In genomic region chr10:97715259-97715874, GRCh38 we compare ENCODE assay signal across 9 cellular contexts. TPM values are rescaled to one million over a fixed set of nuclear protein-coding genes. Genes with fewer than 3 reads are reported as not detected.
DNase-seq lines count a peak whose midpoint lies in the region; FAIRE-seq and TF ChIP-seq lines count a peak whose summit lies in the region.
"Had no signal": no experiment of that assay in that cellular context is flagged by ENCODE, and none has a peak within 500 bp of the region (broad histone marks: within the 10 kb centered on the region; RNA-seq: fewer than 3 reads in every experiment).

No MANE protein-coding gene starts in this region.

- H4K20me1 ChIP-seq in BLaER1 treated with 17β-estradiol and CSF1 and Interleukin-3, amounts not matched to agents 10 nM and 100 nM, result peaks cover 0 to 51% (median 49%) of the 10 kb centered on the region in 11 experiments; a peak in 18 of 22 replicates
- H4K20me1 ChIP-seq in endothelial cell of umbilical vein (replicated peaks; ENCODE audit: control insufficient read depth, extremely low read depth, insufficient read depth, low read length) (no peaks in the 10 kb centered on the region), osteoblast (ENCODE audit: insufficient read depth, low read length) (peaks cover 34% of the 10 kb centered on the region)

- CTCF ChIA-PET in endothelial cell of umbilical vein (lab: Charles Lee), result interaction anchor here (4.2 to 21.8 kb wide), 3 partner anchors 6 to 13 kb away, joined by 30 to 863 read pairs (median 863); partner anchors contain the start of genes MARVELD1 and ZFYVE27

- H3K79me2 ChIP-seq in endothelial cell of umbilical vein (ENCODE audit: control insufficient read depth, insufficient read depth, low read length) (peaks cover 34% of the 10 kb centered on the region), osteoblast (ENCODE audit: insufficient read depth, low read length) (peaks cover 53% of the 10 kb centered on the region)

- BruUV-seq in endothelial cell of umbilical vein (replicated peaks; lab: Mats Ljungman, UMichigan), result TSS peak; percentile 34

- dilution Hi-C loops in endothelial cell of umbilical vein (cut with MboI; ENCODE audit: extremely low pct_ligation_motif_present, low sequenced_read_pairs), result no loop called here

- no peaks in the 10 kb centered on the region for H3K9me1 ChIP-seq in endothelial cell of umbilical vein (replicated peaks; ENCODE audit: control insufficient read depth, extremely low read depth, insufficient read depth, low read length)

- POLR2A ChIA-PET in endothelial cell of umbilical vein (lab: Charles Lee), result interaction anchor here (1.0 to 1.4 kb wide), 2 partner anchors 12 to 28 kb away, joined by 4 to 5 read pairs; partner anchors contain the start of gene AVPI1

- FAIRE-seq in endothelial cell of umbilical vein (lab: Jason Lieb, UNC) (peak; percentile 74), GM12891 (lab: Jason Lieb, UNC) (no peak)

- TF ChIP-seq CTCF in Peyer's patch (IDR thresholded peaks at IDR 0.05) (no peak), endothelial cell of umbilical vein (IDR thresholded peaks at IDR 0.05; ENCODE audit: extremely low read depth in 1 of 2, insufficient read depth in 1 of 2, low read depth in 1 of 2, low read length in 2 of 2) (no peak), osteoblast (IDR thresholded peaks at IDR 0.05; ENCODE audit: extremely low read depth, low read depth, low read length) (no peak)

- peak overlapping the region; percentile 88 to 100 (median 96) for H3K4me2 ChIP-seq in BLaER1 treated with 17β-estradiol and CSF1 and Interleukin-3, amounts not matched to agents 10 nM and 100 nM
- peak overlapping the region; percentile 81 for H3K4me2 ChIP-seq in endothelial cell of umbilical vein (ENCODE audit: insufficient read depth, low read length)
- H3K4me2 ChIP-seq in osteoblast (ENCODE audit: insufficient read depth, low read length), result peak overlapping the region; percentile 92

- H3K27ac ChIP-seq in BLaER1 treated with 17β-estradiol and CSF1 and Interleukin-3, amounts not matched to agents 10 nM and 100 nM, result peak overlapping the region; percentile 91 to 97 (median 94)
- H3K27ac ChIP-seq in Peyer's patch (peak overlapping the region in 3 of 4 donors; percentile 77 to 92 (median 84)), endothelial cell of umbilical vein (ENCODE audit: insufficient read depth, low read depth, low read length) (peak overlapping the region; percentile 2), osteoblast (ENCODE audit: low read depth, low read length) (peak overlapping the region; percentile 67)

- no peaks in the 10 kb centered on the region for H3K9me3 ChIP-seq in BLaER1 treated with 17β-estradiol and CSF1 and Interleukin-3, amounts not matched to agents 10 nM and 100 nM (replicated peaks in 1 of 11)
- H3K9me3 ChIP-seq in Peyer's patch, result no peaks in the 10 kb centered on the region
- H3K9me3 ChIP-seq in endothelial cell of umbilical vein (replicated peaks; ENCODE audit: control insufficient read depth, insufficient read depth, low read length), result no peaks in the 10 kb centered on the region
- no peaks in the 10 kb centered on the region for H3K9me3 ChIP-seq in osteoblast (ENCODE audit: low read depth, low read length)

- H3K36me3 ChIP-seq in BLaER1 treated with 17β-estradiol and CSF1 and Interleukin-3, amounts not matched to agents 10 nM and 100 nM, result peaks cover 14 to 52% (median 32%) of the 10 kb centered on the region in 11 experiments; a peak in 20 of 22 replicates
- no peaks in the 10 kb centered on the region for H3K36me3 ChIP-seq in Peyer's patch
- H3K36me3 ChIP-seq in endothelial cell of umbilical vein (ENCODE audit: control insufficient read depth in 2 of 2, extremely low read depth in 1 of 2, insufficient read depth in 2 of 2, low read length in 2 of 2), result peaks cover 0 to 16% of the 10 kb centered on the region in 2 experiments
- H3K36me3 ChIP-seq in osteoblast (ENCODE audit: insufficient read depth, low read length), result peaks cover 32% of the 10 kb centered on the region

- peak overlapping the region; percentile 90 to 96 (median 93) for H3K9ac ChIP-seq in BLaER1 treated with 17β-estradiol and CSF1 and Interleukin-3, amounts not matched to agents 10 nM and 100 nM
- H3K9ac ChIP-seq in endothelial cell of umbilical vein (replicated peaks; ENCODE audit: extremely low read depth, insufficient read depth, low read length), result peak overlapping the region; percentile 62

- H3K4me3 ChIP-seq in BLaER1 treated with 17β-estradiol and CSF1 and Interleukin-3, amounts not matched to agents 10 nM and 100 nM, result peak overlapping the region; percentile 59 to 86 (median 80)
- H3K4me3 ChIP-seq in Peyer's patch (peak overlapping the region in 3 of 4 donors; percentile 24 to 59 (median 56)), endothelial cell of umbilical vein (replicated peaks in 1 of 3; ENCODE audit: insufficient read depth in 1 of 3, low read depth in 1 of 3, low read length in 3 of 3) (peak overlapping the region; percentile 14 to 62 (median 28)), osteoblast (ENCODE audit: insufficient read depth, low read length) (peak overlapping the region; percentile 85)

- intact Hi-C loops in endothelial cell of umbilical vein (cut with micrococcal nuclease), result no loop called here

- peaks cover 58 to 71% (median 68%) of the 10 kb centered on the region in 10 experiments for H3K4me1 ChIP-seq in BLaER1 treated with 17β-estradiol and CSF1 and Interleukin-3, amounts not matched to agents 10 nM and 100 nM
- H3K4me1 ChIP-seq in Peyer's patch (peaks cover 0 to 31% (median 10%) of the 10 kb centered on the region in 4 donors), endothelial cell of umbilical vein (ENCODE audit: control insufficient read depth, extremely low read depth, insufficient read depth, low read length) (peaks cover 22% of the 10 kb centered on the region), osteoblast (ENCODE audit: insufficient read depth, low read length) (peaks cover 31% of the 10 kb centered on the region)

- TF ChIP-seq POLR2A in Peyer's patch (IDR thresholded peaks at IDR 0.05) (no peak), endothelial cell of umbilical vein (IDR thresholded peaks at IDR 0.05; ENCODE audit: low read depth, low read length) (no peak), GM12891 (IDR thresholded peaks at IDR 0.05; ENCODE audit: low read depth, low read length) (no peak)

- no peaks in the 10 kb centered on the region for H3K27me3 ChIP-seq in BLaER1 treated with 17β-estradiol and CSF1 and Interleukin-3, amounts not matched to agents 10 nM and 100 nM
- H3K27me3 ChIP-seq in Peyer's patch (no peaks in the 10 kb centered on the region), endothelial cell of umbilical vein (ENCODE audit: control insufficient read depth in 2 of 2, insufficient read depth in 2 of 2, low read length in 2 of 2) (no peaks in the 10 kb centered on the region), osteoblast (ENCODE audit: insufficient read depth, low read length) (no peaks in the 10 kb centered on the region)

- no peak overlapping the region for H2AFZ ChIP-seq in endothelial cell of umbilical vein (ENCODE audit: low read depth, low read length)
- peak overlapping the region; percentile 17 for H2AFZ ChIP-seq in osteoblast (ENCODE audit: low read length)

- DNase-seq in Peyer's patch (peak in 1 of 3 donors; percentile 21), endothelial cell of umbilical vein (ENCODE audit: low read depth, low spot score) (no peak), osteoblast (ENCODE audit: insufficient read length, low spot score, missing footprints) (peak; percentile 78), GF-D8 (lab: John Stamatoyannopoulos, UW) (no peak), GM12891 (ENCODE audit: insufficient read length, low spot score) (no peak), NCI-H1694 (lab: John Stamatoyannopoulos, UW) (no peak)
- no peak for DNase-seq in activated CD8-positive, alpha-beta memory T cell treated with anti-CD3 and anti-CD28 coated beads, Interleukin-2, amount 50 U/mL, for 4 hours

RNA-seq across cellular contexts. Expression of gene MARVELD1, which starts 1.8 kb away (rescaled TPM):
- total RNA-seq in Peyer's patch, result 10 to 100 TPM in 1 of 4 donors, 1 to 10 TPM in 3; 3.5 to 10.3 (median 7.1) TPM
- 69.5 and 78.3 TPM in 2 replicates for total RNA-seq in endothelial cell of umbilical vein
- polyA plus RNA-seq in endothelial cell of umbilical vein, result 67.3 and 72.5 TPM in 2 replicates
- 74.6 and 74.8 TPM in 2 replicates for polyA plus RNA-seq in endothelial cell of umbilical vein (2011; cell fraction: cytosol; rRNA removed)
- 29.7 and 30.0 TPM in 2 replicates for polyA plus RNA-seq in endothelial cell of umbilical vein (2011; cell fraction: nucleus; rRNA removed)
- polyA plus RNA-seq in endothelial cell of umbilical vein (2012), result 82.4 and 98.3 TPM in 2 replicates
- polyA minus RNA-seq in endothelial cell of umbilical vein, result 36.6 and 38.0 TPM in 2 replicates
- 23.0 TPM for polyA minus RNA-seq in endothelial cell of umbilical vein (2011; cell fraction: cytosol; rRNA and poly(A)+ RNA removed)
- polyA minus RNA-seq in endothelial cell of umbilical vein (2011; cell fraction: nucleus; rRNA and poly(A)+ RNA removed), result 16.4 and 17.7 TPM in 2 replicates
- total RNA-seq in osteoblast, result 56.6 and 57.5 TPM in 2 replicates
- 1.5 TPM for polyA plus RNA-seq in GM12891 (2012; ENCODE audit: low read depth, missing spikeins)

RNA-seq across cellular contexts. Expression of gene ZFYVE27, which starts 21.6 kb away (rescaled TPM):
- 100 to 1,000 TPM in 1 of 4 donors, 10 to 100 TPM in 3; 61.1 to 121 (median 89.3) TPM for total RNA-seq in Peyer's patch
- 23.7 and 24.2 TPM in 2 replicates for total RNA-seq in endothelial cell of umbilical vein
- polyA plus RNA-seq in endothelial cell of umbilical vein, result 16.3 and 17.4 TPM in 2 replicates
- 12.2 and 15.0 TPM in 2 replicates for polyA plus RNA-seq in endothelial cell of umbilical vein (2011; cell fraction: cytosol; rRNA removed)
- polyA plus RNA-seq in endothelial cell of umbilical vein (2011; cell fraction: nucleus; rRNA removed), result 82.0 and 82.2 TPM in 2 replicates
- polyA plus RNA-seq in endothelial cell of umbilical vein (2012), result 14.8 and 15.0 TPM in 2 replicates
- 23.1 and 24.9 TPM in 2 replicates for polyA minus RNA-seq in endothelial cell of umbilical vein
- polyA minus RNA-seq in endothelial cell of umbilical vein (2011; cell fraction: cytosol; rRNA and poly(A)+ RNA removed), result 10.0 TPM
- polyA minus RNA-seq in endothelial cell of umbilical vein (2011; cell fraction: nucleus; rRNA and poly(A)+ RNA removed), result 25.1 and 37.1 TPM in 2 replicates
- total RNA-seq in osteoblast, result 16.5 and 19.9 TPM in 2 replicates
- 14.6 TPM for polyA plus RNA-seq in GM12891 (2012; ENCODE audit: low read depth, missing spikeins)

RNA-seq across cellular contexts. Expression of gene AVPI1, which starts 28.3 kb away (rescaled TPM):
- total RNA-seq in Peyer's patch (10 to 100 TPM; 15.7 to 66.5 (median 47.4) TPM), endothelial cell of umbilical vein (2.4 and 3.0 TPM in 2 replicates), osteoblast (101 and 105 TPM in 2 replicates)
- polyA plus RNA-seq in endothelial cell of umbilical vein, result 3.7 and 5.9 TPM in 2 replicates
- 2.8 and 3.7 TPM in 2 replicates for polyA plus RNA-seq in endothelial cell of umbilical vein (2011; cell fraction: cytosol; rRNA removed)
- 1.4 and 1.7 TPM in 2 replicates for polyA plus RNA-seq in endothelial cell of umbilical vein (2011; cell fraction: nucleus; rRNA removed)
- polyA plus RNA-seq in endothelial cell of umbilical vein (2012), result 3.7 and 4.9 TPM in 2 replicates
- 1.7 and 3.5 TPM in 2 replicates for polyA minus RNA-seq in endothelial cell of umbilical vein
- polyA minus RNA-seq in endothelial cell of umbilical vein (2011; cell fraction: cytosol; rRNA and poly(A)+ RNA removed), result 131 TPM
- polyA minus RNA-seq in endothelial cell of umbilical vein (2011; cell fraction: nucleus; rRNA and poly(A)+ RNA removed), result 1.9 and 2.7 TPM in 2 replicates
- polyA plus RNA-seq in GM12891 (2012; ENCODE audit: low read depth, missing spikeins), result 0.77 TPM

RNA-seq across cellular contexts. Expression of gene SFRP5, which starts 56.4 kb away (rescaled TPM):
- total RNA-seq in Peyer's patch, result 10 to 100 TPM in 3 of 4 donors, not detected in 1; 18.0 to 67.3 (median 48.9) TPM
- total RNA-seq in endothelial cell of umbilical vein, result not detected in 2 replicates
- polyA plus RNA-seq in endothelial cell of umbilical vein, result not detected in 2 replicates
- polyA plus RNA-seq in endothelial cell of umbilical vein (2011; cell fraction: cytosol; rRNA removed), result not detected in 2 replicates
- not detected in 2 replicates for polyA plus RNA-seq in endothelial cell of umbilical vein (2011; cell fraction: nucleus; rRNA removed)
- polyA plus RNA-seq in endothelial cell of umbilical vein (2012), result not detected in 2 replicates
- not detected in 2 replicates for polyA minus RNA-seq in endothelial cell of umbilical vein
- not detected for polyA minus RNA-seq in endothelial cell of umbilical vein (2011; cell fraction: cytosol; rRNA and poly(A)+ RNA removed)
- not detected in 2 replicates for polyA minus RNA-seq in endothelial cell of umbilical vein (2011; cell fraction: nucleus; rRNA and poly(A)+ RNA removed)
- total RNA-seq in osteoblast, result not detected in 2 replicates
- not detected for polyA plus RNA-seq in GM12891 (2012; ENCODE audit: low read depth, missing spikeins)
- total RNA-seq: RPMI7951 had no signal

Comparison
In these comparisons a context has a peak if more than half of its experiments do, and no peak if none do; other contexts are left out.
1. H3K27ac ChIP-seq: peak in every context shown above with its lines; median percentile 94 in BLaER1 treated with 17β-estradiol and CSF1 and Interleukin-3, amounts not matched to agents 10 nM and 100 nM; 84 in Peyer's patch; 67 in osteoblast; 2 in endothelial cell of umbilical vein.
2. H3K4me3 ChIP-seq: peak in every context shown above with its lines; median percentile 85 in osteoblast; 80 in BLaER1 treated with 17β-estradiol and CSF1 and Interleukin-3, amounts not matched to agents 10 nM and 100 nM; 56 in Peyer's patch; 28 in endothelial cell of umbilical vein.